ENCODE assay signal across 8 cellular contexts in the genomic region with DNA sequence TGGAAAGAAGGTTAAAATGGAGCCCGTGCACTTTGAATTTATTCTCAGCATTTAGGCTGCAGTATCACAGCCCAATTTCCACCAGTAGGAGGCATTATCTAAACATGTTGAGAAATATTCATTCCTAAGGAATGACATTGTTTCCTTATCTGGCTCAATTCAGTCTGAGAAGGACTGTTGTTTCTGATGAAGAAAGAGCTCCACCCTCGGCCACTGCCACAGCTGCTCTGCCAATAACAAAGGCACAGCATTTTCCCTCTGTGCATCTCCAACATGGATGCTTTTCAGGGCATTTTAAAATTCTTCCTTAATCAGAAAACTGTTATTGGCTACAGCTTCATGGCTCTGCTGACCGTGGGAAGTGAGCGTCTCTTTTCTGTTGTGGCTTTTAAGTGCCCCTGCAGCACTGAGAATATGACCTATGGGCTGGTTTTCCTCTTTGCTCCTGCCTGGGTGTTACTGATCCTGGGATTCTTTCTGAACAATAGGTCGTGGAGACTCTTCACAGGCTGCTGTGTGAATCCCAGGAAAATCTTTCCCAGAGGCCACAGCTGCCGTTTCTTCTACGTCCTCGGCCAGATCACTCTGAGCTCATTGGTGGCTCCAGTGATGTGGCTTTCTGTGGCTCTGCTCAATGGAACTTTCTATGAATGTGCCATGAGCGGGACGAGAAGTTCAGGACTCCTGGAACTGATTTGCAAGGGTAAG. TPM values are rescaled to one million over a fixed set of nuclear protein-coding genes. Genes with fewer than 3 reads are reported as not detected.
DNase-seq lines count a peak whose midpoint lies in the region; ATAC-seq and TF ChIP-seq lines count a peak whose summit lies in the region.

A gene with protein sequence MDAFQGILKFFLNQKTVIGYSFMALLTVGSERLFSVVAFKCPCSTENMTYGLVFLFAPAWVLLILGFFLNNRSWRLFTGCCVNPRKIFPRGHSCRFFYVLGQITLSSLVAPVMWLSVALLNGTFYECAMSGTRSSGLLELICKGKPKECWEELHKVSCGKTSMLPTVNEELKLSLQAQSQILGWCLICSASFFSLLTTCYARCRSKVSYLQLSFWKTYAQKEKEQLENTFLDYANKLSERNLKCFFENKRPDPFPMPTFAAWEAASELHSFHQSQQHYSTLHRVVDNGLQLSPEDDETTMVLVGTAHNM (plus strand): TSS at position 216 of the 708 bp plus-strand sequence. CDS start 58 bp downstream, at position 274.

- peak within 1 kb of the TSS; percentile 95 for H2AFZ ChIP-seq in SK-N-SH (ENCODE audit: low read depth)

- peak; percentile 45 for TF ChIP-seq RAD21 in SK-N-SH (IDR thresholded peaks at IDR 0.05; ENCODE audit: low read length)

- no peaks in the 10 kb centered on the region for H4K20me1 ChIP-seq in SK-N-SH (ENCODE audit: insufficient read depth)

- peak within 1 kb of the TSS; percentile 43 to 55; a peak in 3 of 4 replicates for H3K27ac ChIP-seq in SK-N-SH (ENCODE audit: low read depth in 2 of 2, low read length in 1 of 2)

- peak within 1 kb of the TSS; percentile 85 for H3K4me2 ChIP-seq in SK-N-SH

- intact Hi-C loops in posterior vena cava (cut with DNase I), result no loop called here

- no peaks in the 10 kb centered on the region for H3K9me2 ChIP-seq in SK-N-SH

- DNase-seq in HAP-1 (ENCODE audit: low spot score in 2 of 2) (peak; percentile 66 to 89), SK-N-SH (no peak), foreskin melanocyte (peak; percentile 81), posterior vena cava (ENCODE audit: low spot score) (peak; percentile 85), SIG-M5 treated with dmso at 0.1 percent for 504 hours (lab: John Stamatoyannopoulos, UW; ENCODE audit: unreplicated experiment) (no peak)
- DNase-seq in stimulated activated CD8-positive, alpha-beta memory T cell treated with anti-CD3 and anti-CD28 coated beads, Interleukin-4, amount 100 ng/mL, for 48 hours, result no peak

- H3K4me1 ChIP-seq in HAP-1 (peaks cover 10% of the 10 kb centered on the region), SK-N-SH (ENCODE audit: control insufficient read depth in 1 of 2, insufficient read depth in 2 of 2, low read depth in 1 of 2, low read length in 1 of 2) (peaks cover 0 to 16% of the 10 kb centered on the region in 2 experiments; a peak in 3 of 4 replicates)

- no peak for ATAC-seq in HG02885 (IDR thresholded peaks at IDR 0.05; ENCODE audit: poor library complexity, unreplicated experiment)
- ATAC-seq in GM18498 (IDR thresholded peaks at IDR 0.05; ENCODE audit: unreplicated experiment), result no peak

- peak; percentile 86 for TF ChIP-seq CTCF in SK-N-SH (IDR thresholded peaks at IDR 0.05)

- H3K36me3 ChIP-seq in HAP-1 (replicated peaks), result no peaks in the 10 kb centered on the region
- no peaks in the 10 kb centered on the region for H3K36me3 ChIP-seq in SK-N-SH (replicated peaks in 1 of 2; ENCODE audit: control insufficient read depth in 1 of 2, insufficient read depth in 2 of 2, low read length in 1 of 2)

- CTCF ChIA-PET in SK-N-SH (lab: Yijun Ruan, JAX), result interaction anchor here (0.6 to 2.0 kb wide), 12 partner anchors 9 to 294 kb away, joined by 3 to 14 read pairs (median 4); partner anchors contain the start of gene CALHM6

- peak within 1 kb of the TSS; percentile 6; the same call in 1 of the 2 replicates for H3K4me3 ChIP-seq in HAP-1
- H3K4me3 ChIP-seq in SK-N-SH (ENCODE audit: low read depth in 2 of 2, low read length in 1 of 2), result peak within 1 kb of the TSS; percentile 9 to 53; a peak in 3 of 4 replicates

- POLR2A ChIA-PET in SK-N-SH (lab: Yijun Ruan, JAX), result no interaction called here

- peaks cover 4% of the 10 kb centered on the region for H3F3A ChIP-seq in SK-N-SH (replicated peaks; ENCODE audit: insufficient read depth)

- peak within 1 kb of the TSS; percentile 55 for H3K9ac ChIP-seq in SK-N-SH

- H3K9me3 ChIP-seq in HAP-1, result no peaks in the 10 kb centered on the region
- H3K9me3 ChIP-seq in SK-N-SH, result no peaks in the 10 kb centered on the region

- peak in 1 of 2 experiments; percentile 22; a peak in 1 of 4 replicates for TF ChIP-seq EP300 in SK-N-SH (IDR thresholded peaks at IDR 0.05; ENCODE audit: borderline replicate concordance in 1 of 2, low read depth in 1 of 2, low read length in 1 of 2)

- H3K79me2 ChIP-seq in SK-N-SH (ENCODE audit: insufficient read depth), result peaks cover 6% of the 10 kb centered on the region; the same call in 1 of the 2 replicates

- 80% methylated on average over 10 of the region's 10 CpGs for WGBS in SK-N-SH (ENCODE audit: low lambda C conversion rate)

- in situ Hi-C loops in HAP-1 (cut with MboI; ENCODE audit: low sequenced_read_pairs), result no loop called here

- H3K27me3 ChIP-seq in HAP-1 (ENCODE audit: low read depth), result 0 out of 2 replicates have a peak, but pooled peaks cover 2% of the 10 kb centered on the region
- H3K27me3 ChIP-seq in SK-N-SH (ENCODE audit: insufficient read depth), result no peaks in the 10 kb centered on the region

TF ChIP-seq in SK-N-SH, 30 proteins besides CTCF, POLR2A, EP300 and RAD21:
- TF ChIP-seq RXRA (IDR thresholded peaks at IDR 0.05; ENCODE audit: borderline replicate concordance, low read depth) (peak; percentile 42; the same call in 1 of the 2 replicates), MEF2A (IDR thresholded peaks at IDR 0.05; ENCODE audit: borderline replicate concordance, low read depth) (peak; percentile 99), ZBTB33 (IDR thresholded peaks at IDR 0.05; ENCODE audit: borderline replicate concordance, low read depth) (no peak), NRF1 (IDR thresholded peaks at IDR 0.05; ENCODE audit: low read depth, low read length) (no peak), RFX5 (IDR thresholded peaks at IDR 0.05; ENCODE audit: low read length) (no peak), NFIC (IDR thresholded peaks at IDR 0.05; ENCODE audit: borderline replicate concordance) (no peak), TCF12 (IDR thresholded peaks at IDR 0.05) (peak; percentile 39; the same call in 1 of the 2 replicates), FOSL2 (IDR thresholded peaks at IDR 0.05; ENCODE audit: borderline replicate concordance, low read depth) (peak; percentile 33; the same call in 1 of the 2 replicates), MXI1 (IDR thresholded peaks at IDR 0.05; ENCODE audit: low read depth, low read length) (no peak), USF1 (IDR thresholded peaks at IDR 0.05; ENCODE audit: borderline replicate concordance, low read depth) (no peak), SIN3A (IDR thresholded peaks at IDR 0.05; ENCODE audit: borderline replicate concordance, low read depth, low read length) (peak; percentile 51; the same call in 1 of the 2 replicates), SMC3 (IDR thresholded peaks at IDR 0.05; ENCODE audit: low read depth, low read length) (peak; percentile 39), YY1 (IDR thresholded peaks at IDR 0.05; ENCODE audit: low read depth) (peak; percentile 48; the same call in 1 of the 2 replicates), EZH2phosphoT487 (IDR thresholded peaks at IDR 0.05; ENCODE audit: borderline replicate concordance, low read depth) (no peak), RCOR1 (IDR thresholded peaks at IDR 0.05; ENCODE audit: low read length) (no peak), JUND (IDR thresholded peaks at IDR 0.05) (peak; percentile 41), FOXM1 (IDR thresholded peaks at IDR 0.05; ENCODE audit: low read depth) (no peak), GABPA (IDR thresholded peaks at IDR 0.05; ENCODE audit: low read depth) (no peak)
- TF ChIP-seq, protein P1, sequence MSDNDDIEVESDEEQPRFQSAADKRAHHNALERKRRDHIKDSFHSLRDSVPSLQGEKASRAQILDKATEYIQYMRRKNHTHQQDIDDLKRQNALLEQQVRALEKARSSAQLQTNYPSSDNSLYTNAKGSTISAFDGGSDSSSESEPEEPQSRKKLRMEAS (IDR thresholded peaks at IDR 0.05; ENCODE audit: low read depth), result peak; percentile 30; the same call in 1 of the 2 replicates
- TF ChIP-seq, protein P2, sequence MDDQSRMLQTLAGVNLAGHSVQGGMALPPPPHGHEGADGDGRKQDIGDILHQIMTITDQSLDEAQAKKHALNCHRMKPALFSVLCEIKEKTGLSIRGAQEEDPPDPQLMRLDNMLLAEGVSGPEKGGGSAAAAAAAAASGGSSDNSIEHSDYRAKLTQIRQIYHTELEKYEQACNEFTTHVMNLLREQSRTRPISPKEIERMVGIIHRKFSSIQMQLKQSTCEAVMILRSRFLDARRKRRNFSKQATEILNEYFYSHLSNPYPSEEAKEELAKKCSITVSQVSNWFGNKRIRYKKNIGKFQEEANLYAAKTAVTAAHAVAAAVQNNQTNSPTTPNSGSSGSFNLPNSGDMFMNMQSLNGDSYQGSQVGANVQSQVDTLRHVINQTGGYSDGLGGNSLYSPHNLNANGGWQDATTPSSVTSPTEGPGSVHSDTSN (IDR thresholded peaks at IDR 0.05), result peak; percentile 10; the same call in 1 of the 2 replicates

RNA-seq across cellular contexts. Expression of the gene that starts here (rescaled TPM):
- 0.38 and 0.55 TPM in 2 replicates for polyA plus RNA-seq in SK-N-SH (2012; rRNA removed)
- polyA plus RNA-seq in SK-N-SH (2012; cell fraction: cytosol; rRNA removed), result 0.41 and 0.52 TPM in 2 replicates
- 0.15 and 0.50 TPM in 2 replicates for polyA plus RNA-seq in SK-N-SH (2012; cell fraction: nucleus; rRNA removed)
- total RNA-seq in posterior vena cava, result 1 to 10 TPM; 7.0 to 7.2 TPM

Comparison
In these comparisons a context has a peak if more than half of its experiments do, and no peak if none do; other contexts are left out.
1. DNase-seq: peak in HAP-1 (2 of 2), foreskin melanocyte (single experiment) and posterior vena cava (single experiment); none in SK-N-SH (single experiment), SIG-M5 treated with dmso at 0.1 percent for 504 hours (single experiment) and stimulated activated CD8-positive, alpha-beta memory T cell treated with anti-CD3 and anti-CD28 coated beads, Interleukin-4, amount 100 ng/mL, for 48 hours (single experiment).